8 cellular contexts compared by ENCODE assay signal in the genomic region with DNA sequence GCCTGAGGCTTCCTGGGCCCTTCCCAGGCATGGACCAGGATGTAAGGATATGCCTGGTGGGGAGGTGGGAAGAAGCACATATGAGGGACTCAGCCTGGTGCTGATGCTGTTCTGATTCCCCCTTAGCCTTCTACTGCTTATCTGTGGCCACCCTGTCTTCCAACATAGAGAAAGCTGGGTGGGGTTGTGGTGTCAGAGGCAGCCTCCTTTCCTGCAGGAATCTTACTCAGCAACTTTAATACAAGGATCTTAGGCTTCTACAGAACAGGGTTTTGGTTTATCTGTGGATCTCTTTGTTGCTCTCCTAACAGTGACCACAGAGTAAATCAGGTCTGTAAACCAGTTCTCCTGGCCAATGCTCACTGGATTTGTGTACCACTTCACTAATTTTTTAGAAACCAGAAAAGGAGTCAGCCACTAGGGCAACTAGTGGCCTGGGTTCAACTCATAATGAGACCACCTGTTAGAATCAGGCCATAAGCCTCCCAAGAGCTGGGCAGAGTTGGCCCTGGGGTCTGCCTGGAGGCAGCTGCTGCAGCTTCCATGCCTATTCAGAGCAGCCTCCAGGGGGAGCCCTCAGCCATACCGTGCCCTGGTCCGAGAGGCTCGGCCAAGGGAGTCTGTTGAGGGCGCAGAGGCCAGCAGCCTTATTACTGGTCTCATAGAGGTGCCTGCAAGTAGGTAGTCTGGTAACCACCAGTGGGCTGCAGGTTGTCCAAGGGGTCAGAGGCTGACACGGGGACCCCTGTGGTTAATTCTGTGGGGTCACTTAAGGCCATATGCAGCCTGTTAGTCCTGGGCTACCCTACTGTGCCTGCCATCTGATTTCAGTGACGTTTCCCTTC. TPM values are rescaled to one million over a fixed set of nuclear protein-coding genes. Genes with fewer than 3 reads are reported as not detected.
DNase-seq lines count a peak whose midpoint lies in the region; ATAC-seq and TF ChIP-seq lines count a peak whose summit lies in the region.

No MANE protein-coding gene starts in this region.

- no peak for TF ChIP-seq EP300 in tibial nerve (IDR thresholded peaks at IDR 0.05)

- H3K36me3 ChIP-seq in mucosa of descending colon (ENCODE audit: low read depth) = no peaks in the 10 kb centered on the region
- peaks cover 0 to 83% (median 6%) of the 10 kb centered on the region in 3 donors for H3K36me3 ChIP-seq in tibial nerve

- H3K27me3 ChIP-seq in dorsolateral prefrontal cortex = peaks cover 0 to 8% (median 0%) of the 10 kb centered on the region in 45 donors
- H3K27me3 ChIP-seq in tibial nerve = peaks cover 0 to 7% of the 10 kb centered on the region in 2 donors

- no peak for TF ChIP-seq POLR2A in tibial nerve (IDR thresholded peaks at IDR 0.05)

- peak in 53 of 56 donors; percentile 23 to 68 (median 52) for TF ChIP-seq CTCF in dorsolateral prefrontal cortex (IDR thresholded peaks at IDR 0.05 in 54 of 56, conservative IDR thresholded peaks at IDR 0.05 in 2 of 56; ENCODE audit: low read depth in 1 of 56, partially characterized antibody in 56 of 56)
- TF ChIP-seq CTCF in mucosa of descending colon (IDR thresholded peaks at IDR 0.05) = peak; percentile 66
- peak; percentile 36 to 43 (median 40) for TF ChIP-seq CTCF in tibial nerve (IDR thresholded peaks at IDR 0.05)

- H3K27ac ChIP-seq in dorsolateral prefrontal cortex = no peak overlapping the region
- no peak overlapping the region for H3K27ac ChIP-seq in tibial nerve

- ATAC-seq in activated CD4-positive, CD25-positive, alpha-beta regulatory T cell treated with anti-CD3 and anti-CD28 coated beads, Interleukin-2, amount 50 U/mL, for 24 hours = peak; percentile 58 to 75
- ATAC-seq in mucosa of descending colon (peak; percentile 84), GM21360 (IDR thresholded peaks at IDR 0.05; ENCODE audit: unreplicated experiment) (no peak)

- H3K4me3 ChIP-seq in dorsolateral prefrontal cortex = no peak overlapping the region
- no peak overlapping the region for H3K4me3 ChIP-seq in mucosa of descending colon
- no peak overlapping the region for H3K4me3 ChIP-seq in tibial nerve

- no peaks in the 10 kb centered on the region for H3K9me3 ChIP-seq in mucosa of descending colon
- H3K9me3 ChIP-seq in tibial nerve = no peaks in the 10 kb centered on the region

- peaks cover 4% of the 10 kb centered on the region for H3K4me1 ChIP-seq in mucosa of descending colon (ENCODE audit: low read depth)
- peaks cover 0 to 16% (median 8%) of the 10 kb centered on the region in 4 donors for H3K4me1 ChIP-seq in tibial nerve

- DNase-seq in NCI-H146 (lab: John Stamatoyannopoulos, UW) (peak; percentile 35), NCI-H146 treated with DMSO at 0.1 percent for 48 hours (lab: John Stamatoyannopoulos, UW; ENCODE audit: unreplicated experiment) (no peak), LHCN-M2 (ENCODE audit: low read depth) (peak; percentile 44), dorsolateral prefrontal cortex (peak in 6 of 10 donors; percentile 19 to 50 (median 39)), mucosa of descending colon (peak in 2 of 3 donors; percentile 73 to 75), tibial nerve (ENCODE audit: low spot score in 2 of 2) (peak in 1 of 2 donors; percentile 32)

- intact Hi-C loops in dorsolateral prefrontal cortex (cut with DNase I) (no loop called here), mucosa of descending colon (cut with DNase I, micrococcal nuclease) (loop anchor here in 1 of 2 donors (10.0 kb wide), 1 partner anchor 208 kb away; no protein-coding TSS in a partner anchor)

- 47 to 50% methylated on average over 6 of the region's 6 CpGs for WGBS in tibial nerve, 2 donors

RNA-seq across cellular contexts. Expression of a gene that starts 7.1 kb away (rescaled TPM):
- total RNA-seq in LHCN-M2 (2014; rRNA removed) = 0.23 and 0.71 TPM in 2 replicates
- polyA plus RNA-seq in LHCN-M2 (2012) = 0.17 TPM
- total RNA-seq in dorsolateral prefrontal cortex = 1 to 10 TPM in 119 of 120 experiments, under 1 TPM in 1; 1.00 to 5.7 (median 2.7) TPM
- 10 to 100 TPM in 2 of 3 donors, 1 to 10 TPM in 1; 4.6 to 19.4 (median 15.0) TPM for total RNA-seq in mucosa of descending colon
- total RNA-seq in tibial nerve = 1 to 10 TPM in 2 of 4 donors, under 1 TPM in 2; 0.42 to 7.1 (median 2.1) TPM

RNA-seq across cellular contexts. Expression of a gene that starts 19.9 kb away (rescaled TPM):
- total RNA-seq in LHCN-M2 (2014; rRNA removed) (53.7 and 67.9 TPM in 2 replicates), dorsolateral prefrontal cortex (10 to 100 TPM; 40.8 to 90.1 (median 64.5) TPM), mucosa of descending colon (100 to 1,000 TPM in 1 of 3 donors, 10 to 100 TPM in 2; 88.5 to 107 (median 94.5) TPM), tibial nerve (10 to 100 TPM; 58.8 to 99.0 (median 76.5) TPM)
- polyA plus RNA-seq in LHCN-M2 (2012) = 85.6 TPM

RNA-seq across cellular contexts. Expression of a gene that starts 19.9 kb away (rescaled TPM):
- total RNA-seq in LHCN-M2 (2014; rRNA removed) = 24.3 and 28.5 TPM in 2 replicates
- polyA plus RNA-seq in LHCN-M2 (2012) = 43.6 TPM
- total RNA-seq in dorsolateral prefrontal cortex = 10 to 100 TPM; 24.8 to 57.1 (median 40.2) TPM
- 10 to 100 TPM; 18.6 to 33.2 (median 24.6) TPM for total RNA-seq in mucosa of descending colon
- total RNA-seq in tibial nerve = 10 to 100 TPM; 17.6 to 48.0 (median 24.1) TPM
